In genomic region chr20:36463212-36464061, GRCh38 we compare ENCODE assay signal across 8 cellular contexts.
DNase-seq lines count a peak whose midpoint lies in the region; ATAC-seq lines count a peak whose summit lies in the region.

No MANE protein-coding gene starts in this region.

- no peaks in the 10 kb centered on the region for H3K27me3 Mint-ChIP-seq in activated naive CD8-positive, alpha-beta T cell
- H3K27me3 Mint-ChIP-seq in immature natural killer cell (ENCODE audit: low read depth in 3 of 3): peaks cover 7 to 19% (median 12%) of the 10 kb centered on the region in 3 donors

- peaks cover 2% of the 10 kb centered on the region for H3K36me3 Mint-ChIP-seq in activated naive CD8-positive, alpha-beta T cell
- no peaks in the 10 kb centered on the region for H3K36me3 Mint-ChIP-seq in immature natural killer cell

- no peaks in the 10 kb centered on the region for H3K9me3 ChIP-seq in stomach smooth muscle (ENCODE audit: control insufficient read depth in 2 of 2, low read length in 2 of 2)

- H3K27ac ChIP-seq in stomach smooth muscle (ENCODE audit: low read length): peak overlapping the region; percentile 96

- peak overlapping the region; percentile 94 to 97 for H3K9ac ChIP-seq in stomach smooth muscle (ENCODE audit: low read length in 2 of 2)

- no peaks in the 10 kb centered on the region for H3K27me3 ChIP-seq in stomach smooth muscle (ENCODE audit: control insufficient read depth in 1 of 2, insufficient read depth in 2 of 2, low read length in 2 of 2)

- H3K36me3 ChIP-seq in stomach smooth muscle (ENCODE audit: control insufficient read depth in 2 of 2, insufficient read depth in 2 of 2, low read length in 2 of 2): peaks cover 0 to under 1% of the 10 kb centered on the region in 2 donors

- H3K4me1 ChIP-seq in stomach smooth muscle (ENCODE audit: control insufficient read depth, insufficient read depth, low read length): peaks cover 64% of the 10 kb centered on the region

- H3K4me3 Mint-ChIP-seq in activated naive CD8-positive, alpha-beta T cell: peak overlapping the region; percentile 88
- peak overlapping the region; percentile 89 to 96 (median 93) for H3K4me3 Mint-ChIP-seq in immature natural killer cell

- H3K9me3 Mint-ChIP-seq in activated naive CD8-positive, alpha-beta T cell (ENCODE audit: low read depth): no peaks in the 10 kb centered on the region
- no peaks in the 10 kb centered on the region for H3K9me3 Mint-ChIP-seq in immature natural killer cell

- DNase-seq in NCI-H748 (lab: John Stamatoyannopoulos, UW; ENCODE audit: unreplicated experiment) (peak; percentile 20), NCI-H748 treated with DMSO at 0.1 percent for 48 hours (lab: John Stamatoyannopoulos, UW) (no peak), immature natural killer cell (no peak), H4 (ENCODE audit: low spot score) (no peak)
- DNase-seq in effector CD4-positive, alpha-beta T cell: no peak

- ATAC-seq in HG02938 (IDR thresholded peaks at IDR 0.05; ENCODE audit: unreplicated experiment): no peak

- H3K27ac Mint-ChIP-seq in activated naive CD8-positive, alpha-beta T cell: peak overlapping the region; percentile 73
- H3K27ac Mint-ChIP-seq in immature natural killer cell: peak overlapping the region; percentile 84 to 96 (median 93)

- H3K4me1 Mint-ChIP-seq in activated naive CD8-positive, alpha-beta T cell (ENCODE audit: low read depth): peaks cover 69% of the 10 kb centered on the region
- peaks cover 68 to 78% of the 10 kb centered on the region in 2 donors for H3K4me1 Mint-ChIP-seq in immature natural killer cell

- H3K4me3 ChIP-seq in stomach smooth muscle (ENCODE audit: low read length in 2 of 2): peak overlapping the region; percentile 90 to 97
